In the genomic region with DNA sequence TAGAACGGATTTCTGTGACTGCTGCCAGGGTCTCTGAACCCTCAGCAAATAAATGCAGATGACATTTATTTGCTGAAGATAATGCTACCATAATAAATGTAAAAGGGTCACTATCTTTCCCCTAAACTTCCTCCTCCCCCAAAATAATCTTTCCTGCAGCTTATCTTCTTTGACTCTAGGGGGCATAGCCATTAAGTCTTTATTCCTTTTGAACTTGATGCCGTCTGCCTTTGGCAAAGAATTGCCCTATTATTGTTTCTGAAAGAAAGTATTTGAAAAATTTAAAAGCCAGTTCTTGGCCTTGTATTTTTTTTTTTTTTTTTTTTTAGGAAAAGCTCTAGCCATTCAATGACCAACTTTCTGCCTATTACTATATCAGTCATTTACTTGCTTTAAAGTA, we compare ENCODE assay signal across 8 cellular contexts.
A peak's percentile ranks its signal among the peaks of the same experiment; 100 is the strongest.
DNase-seq lines count a peak whose midpoint lies in the region; ATAC-seq and TF ChIP-seq lines count a peak whose summit lies in the region.

No MANE protein-coding gene starts in this region.

- in situ Hi-C loops in gastrocnemius medialis (cut with MboI; ENCODE audit: low sequenced_read_pairs in 4 of 4) = loop anchor here in 3 of 4 donors (5.0 to 10.0 kb wide), 2 partner anchors 105 to 107 kb away; no protein-coding TSS in a partner anchor

- H3K27me3 ChIP-seq in cardiac muscle cell (no peaks in the 10 kb centered on the region), endodermal cell (ENCODE audit: control insufficient read depth, insufficient read depth, low read length, poor library complexity, severe bottlenecking) (peaks cover 7% of the 10 kb centered on the region), gastrocnemius medialis (no peaks in the 10 kb centered on the region)

- H3K9me3 ChIP-seq in cardiac muscle cell (ENCODE audit: low read depth) = no peaks in the 10 kb centered on the region
- H3K9me3 ChIP-seq in endodermal cell (ENCODE audit: control insufficient read depth, low read length) = no peaks in the 10 kb centered on the region
- H3K9me3 ChIP-seq in gastrocnemius medialis = no peaks in the 10 kb centered on the region

- intact Hi-C loops in Right ventricle myocardium superior (cut with DNase I) (loop anchor here (5.0 to 10.0 kb wide), 2 partner anchors 65 to 107 kb away; partner anchors contain the start of gene ACSL3), gastrocnemius medialis (cut with DNase I; ENCODE audit: low total_unique reads) (loop anchor here (1.0 to 5.0 kb wide), 3 partner anchors 65 to 105 kb away; no protein-coding TSS in a partner anchor)

- TF ChIP-seq POLR2A in gastrocnemius medialis (IDR thresholded peaks at IDR 0.05) = no peak

- H3K27ac ChIP-seq in cardiac muscle cell = no peak overlapping the region
- H3K27ac ChIP-seq in endodermal cell (ENCODE audit: low read depth, low read length) = no peak overlapping the region
- H3K27ac ChIP-seq in gastrocnemius medialis = peak overlapping the region in 1 of 4 donors; percentile 30

- DNase-seq in cardiac muscle cell (ENCODE audit: low read depth in 1 of 2, low spot score in 1 of 2) (peak in 1 of 2 donors; percentile 60), Right ventricle myocardium superior (no peak), NCI-H748 treated with DMSO at 0.1 percent for 48 hours (lab: John Stamatoyannopoulos, UW) (peak; percentile 7), endodermal cell (no peak), gastrocnemius medialis (no peak), retina (no peak)
- no peak for DNase-seq in activated naive CD4-positive, alpha-beta T cell treated with Interleukin-2 at 50 U/mL for 16 hours

- TF ChIP-seq CTCF in cardiac muscle cell (IDR thresholded peaks at IDR 0.05; ENCODE audit: low read depth, low read length) = peak; percentile 48
- TF ChIP-seq CTCF in endodermal cell (conservative IDR thresholded peaks at IDR 0.05) = peak; percentile 70
- peak in 3 of 5 experiments; percentile 41 to 55 (median 49) for TF ChIP-seq CTCF in gastrocnemius medialis (IDR thresholded peaks at IDR 0.05 in 4 of 5, conservative IDR thresholded peaks at IDR 0.05 in 1 of 5)

- H3K27ac Mint-ChIP-seq in endodermal cell = no peak overlapping the region

- H3K36me3 ChIP-seq in cardiac muscle cell = no peaks in the 10 kb centered on the region
- H3K36me3 ChIP-seq in endodermal cell (ENCODE audit: control insufficient read depth, insufficient read depth, low read length) = no peaks in the 10 kb centered on the region
- no peaks in the 10 kb centered on the region for H3K36me3 ChIP-seq in gastrocnemius medialis

- no peaks in the 10 kb centered on the region for H3K9me3 Mint-ChIP-seq in endodermal cell

- H3K4me3 Mint-ChIP-seq in endodermal cell = no peak overlapping the region

- H3K4me3 ChIP-seq in cardiac muscle cell = no peak overlapping the region
- no peak overlapping the region for H3K4me3 ChIP-seq in endodermal cell (ENCODE audit: low read length)
- no peak overlapping the region for H3K4me3 ChIP-seq in gastrocnemius medialis

- no peaks in the 10 kb centered on the region for H3K36me3 Mint-ChIP-seq in endodermal cell (ENCODE audit: low read depth)

- H3K9ac ChIP-seq in endodermal cell (ENCODE audit: extremely low read depth, low read length, poor library complexity, severe bottlenecking) = no peak overlapping the region

- ATAC-seq in Right ventricle myocardium superior (ENCODE audit: poor library complexity) (no peak), gastrocnemius medialis (peak in 1 of 2 donors; percentile 51), HG02759 (IDR thresholded peaks at IDR 0.05; ENCODE audit: unreplicated experiment) (no peak)

- peaks cover 13% of the 10 kb centered on the region for H3K27me3 Mint-ChIP-seq in endodermal cell (ENCODE audit: insufficient read depth)

- peaks cover 28% of the 10 kb centered on the region for H3K4me1 Mint-ChIP-seq in endodermal cell

- peaks cover 9% of the 10 kb centered on the region for H3K4me1 ChIP-seq in cardiac muscle cell (ENCODE audit: low read depth)
- H3K4me1 ChIP-seq in endodermal cell (ENCODE audit: control insufficient read depth, insufficient read depth, low read length) = peaks cover 2% of the 10 kb centered on the region
- peaks cover 18 to 20% of the 10 kb centered on the region in 2 donors for H3K4me1 ChIP-seq in gastrocnemius medialis

- WGBS in endodermal cell (ENCODE audit: insufficient coverage in 1 of 2, insufficient read length in 1 of 2), 2 experiments = 28% methylated on average over 2 of the region's 2 CpGs; no CpG with 5 or more reads in 1 of the 2 experiments
